14 cellular contexts compared by ENCODE assay signal in genomic region chr13:52685806-52686205, GRCh38. TPM values are rescaled to one million over a fixed set of nuclear protein-coding genes. Genes with fewer than 3 reads are reported as not detected.
DNase-seq lines count a peak whose midpoint lies in the region.
"Not testable (repeated sequence)": the region's sequence is repeated elsewhere in the genome, so short reads cannot be mapped to it uniquely, and the experiment has no call there.
"Had no signal": no experiment of that assay in that cellular context is flagged by ENCODE, and none has a peak within 500 bp of the region (broad histone marks: within the 10 kb centered on the region; RNA-seq: fewer than 3 reads in every experiment).

No MANE protein-coding gene starts in this region.

- H3K18ac ChIP-seq in trophoblast cell (ENCODE audit: low read length), result not testable (repeated sequence)

- in situ Hi-C loops in ACHN (cut with HindIII; ENCODE audit: low pct_ligation_motif_present, low pct_unique_long_range_greater_than_20kb, low sequenced_read_pairs), result not testable (repeated sequence)

- H4K8ac ChIP-seq in trophoblast cell (ENCODE audit: low read depth, low read length), result not testable (repeated sequence)

- H3K9me3 ChIP-seq in SJSA1 (replicated peaks); trophoblast cell (ENCODE audit: insufficient read depth, low read depth, low read length): not testable (repeated sequence)

- peak overlapping the region; percentile 91 for H3K27ac ChIP-seq in SJSA1
- not testable (repeated sequence) for H3K27ac ChIP-seq in trophoblast cell (ENCODE audit: low read depth, low read length)

- not testable (repeated sequence) for H4K91ac ChIP-seq in trophoblast cell (ENCODE audit: low read depth, low read length)

- not testable (repeated sequence) for H3K9ac ChIP-seq in trophoblast cell (ENCODE audit: low read length)

- not testable (repeated sequence) for H2AFZ ChIP-seq in trophoblast cell (ENCODE audit: insufficient read depth, low read length, poor library complexity)

- H2BK12ac ChIP-seq in trophoblast cell (ENCODE audit: low read length), result not testable (repeated sequence)

- H3K4me3 ChIP-seq in SJSA1; trophoblast cell (ENCODE audit: low read depth, low read length): not testable (repeated sequence)

- H3K36me3 ChIP-seq in SJSA1, result peaks cover 24% of the 10 kb centered on the region
- H3K36me3 ChIP-seq in trophoblast cell (ENCODE audit: control insufficient read depth in 1 of 2, insufficient read depth in 2 of 2, low read length in 2 of 2), result peaks cover 5 to 13% of the 10 kb centered on the region in 2 experiments

- not testable (repeated sequence) for H3K79me1 ChIP-seq in trophoblast cell (ENCODE audit: low read length)

- H2BK120ac ChIP-seq in trophoblast cell (ENCODE audit: insufficient read depth, low read length, poor library complexity), result not testable (repeated sequence)

- not testable (repeated sequence) for H3K27me3 ChIP-seq in SJSA1 (replicated peaks); trophoblast cell (ENCODE audit: insufficient read depth, low read length)

- WGBS in trophoblast cell (ENCODE audit: extremely low coverage, insufficient coverage, insufficient read length), result no CpG with 5 or more reads among the region's 9 CpGs

- not testable (repeated sequence) for H3K4me2 ChIP-seq in trophoblast cell (ENCODE audit: low read length)

- H3K4me1 ChIP-seq in SJSA1 (replicated peaks), result peaks cover 15% of the 10 kb centered on the region
- not testable (repeated sequence) for H3K4me1 ChIP-seq in trophoblast cell (ENCODE audit: control insufficient read depth in 1 of 2, insufficient read depth in 2 of 2, low read length in 2 of 2)

- H2BK5ac ChIP-seq in trophoblast cell (ENCODE audit: low read depth, low read length, poor library complexity), result not testable (repeated sequence)

- not testable (repeated sequence) for H3K14ac ChIP-seq in trophoblast cell (ENCODE audit: low read length)

- H3K23ac ChIP-seq in trophoblast cell (ENCODE audit: low read length), result not testable (repeated sequence)

- H3K4ac ChIP-seq in trophoblast cell (ENCODE audit: low read depth, low read length), result not testable (repeated sequence)

- DNase-seq in ACHN (peak; percentile 84), EH (ENCODE audit: low read depth) (peak; percentile 6), HK-2 (ENCODE audit: unreplicated experiment) (peak; percentile 52), SJSA1 (ENCODE audit: low read depth in 1 of 2, low spot score in 2 of 2) (peak; percentile 54 to 72), astrocyte of the hippocampus (ENCODE audit: low read depth, low spot score) (peak; percentile 5), glomerular visceral epithelial cell (ENCODE audit: extremely low spot score) (peak; percentile 51), kidney tubule cell (ENCODE audit: low spot score) (peak; percentile 74), trophoblast cell (peak; percentile 71 to 77)

- not testable (repeated sequence) for H4K12ac ChIP-seq in trophoblast cell (ENCODE audit: low read depth, low read length)

- not testable (repeated sequence) for H2AK5ac ChIP-seq in trophoblast cell (ENCODE audit: low read length)

- H3K79me2 ChIP-seq in trophoblast cell (ENCODE audit: control insufficient read depth, insufficient read depth, low read length, poor library complexity), result not testable (repeated sequence)

RNA-seq across cellular contexts. Expression of gene SUGT1, which starts 33.2 kb away (rescaled TPM):
- 49.8 and 52.8 TPM in 2 replicates for total RNA-seq in SJSA1 (2014; rRNA removed; shearing (Covaris generic))
- polyA plus RNA-seq in trophoblast cell (2013), result 65.0 and 65.7 TPM in 2 replicates

RNA-seq across cellular contexts. Expression of gene HNRNPA1L2, which starts 43.6 kb away (rescaled TPM):
- total RNA-seq in SJSA1 (2014; rRNA removed; shearing (Covaris generic)), result 2.7 and 4.0 TPM in 2 replicates
- 5.8 and 6.6 TPM in 2 replicates for polyA plus RNA-seq in trophoblast cell (2013)

RNA-seq across cellular contexts. Expression of gene CNMD, which starts 53.8 kb away (rescaled TPM):
- total RNA-seq in SJSA1 (2014; rRNA removed; shearing (Covaris generic)), result not detected in 2 replicates
- polyA plus RNA-seq in trophoblast cell (2013), result 12.9 and 14.0 TPM in 2 replicates
- total RNA-seq: CD4-positive, alpha-beta memory T cell; HepG2 had no signal
- polyA plus RNA-seq: A549; AG04450; CD14-positive monocyte; CD4-positive, alpha-beta memory T cell; HepG2; IgD-negative memory B cell had no signal

Comparison
In these comparisons a context has a peak if more than half of its experiments do, and no peak if none do; other contexts are left out.
1. DNase-seq: peak in every context shown above with its lines; median percentile 84 in ACHN; 74 in kidney tubule cell; 74 in trophoblast cell; 63 in SJSA1; 52 in HK-2; 51 in glomerular visceral epithelial cell; 6 in EH; 5 in astrocyte of the hippocampus.